ENCODE assay signal across 1 cellular context in genomic region chr12:54360717-54361456, GRCh38.
TF ChIP-seq lines count a peak whose summit lies in the region.

No MANE protein-coding gene starts in this region.

TF ChIP-seq in K562, 482 proteins besides CTCF, POLR2A, EP300 and RAD21 (continued from another document):
- TF ChIP-seq ZNF311 (CRISPR knock-in tag; IDR thresholded peaks at IDR 0.05) (no peak), ETV1 (tag; conservative IDR thresholded peaks at IDR 0.05; ENCODE audit: low read depth) (no peak), UBTF (IDR thresholded peaks at IDR 0.05; ENCODE audit: borderline replicate concordance in 1 of 2, low read depth in 2 of 2, low read length in 2 of 2) (0 out of 4 replicates have a peak, but pooled peaks of 1 of the 2 experiments have one; percentile 47), ZNF354B (CRISPR knock-in tag; IDR thresholded peaks at IDR 0.05) (no peak), GTF2E2 (tag; IDR thresholded peaks at IDR 0.05) (no peak), MXI1 (IDR thresholded peaks at IDR 0.05; ENCODE audit: low read depth, low read length) (no peak), TEAD4 (IDR thresholded peaks at IDR 0.05; ENCODE audit: low read length) (no peak; the same call in 1 of the 2 replicates), TEAD4 (CRISPR knock-in tag; IDR thresholded peaks at IDR 0.05; ENCODE audit: borderline replicate concordance) (no peak), BHLHE40 (IDR thresholded peaks at IDR 0.05; ENCODE audit: low read length) (peak; percentile 49; the same call in 1 of the 2 replicates), MNT (conservative IDR thresholded peaks at IDR 0.05) (peak; percentile 29 to 32; a peak in 2 of 4 replicates), KLF16 (IDR thresholded peaks at IDR 0.05) (peak; percentile 66), STAG1 (CRISPR knock-in tag; IDR thresholded peaks at IDR 0.05; ENCODE audit: borderline replicate concordance) (peak; percentile 97), E2F4 (CRISPR knock-in tag; IDR thresholded peaks at IDR 0.05; ENCODE audit: low read depth) (0 out of 2 replicates have a peak, but pooled peaks have one; percentile 39), CUX1 (CRISPR knock-in tag; IDR thresholded peaks at IDR 0.05) (no peak), SMARCA4 (IDR thresholded peaks at IDR 0.05) (0 out of 2 replicates have a peak, but pooled peaks have one; percentile 30), NBN (IDR thresholded peaks at IDR 0.05; ENCODE audit: low read depth) (peak; percentile 80), MCM5 (IDR thresholded peaks at IDR 0.05; ENCODE audit: low read depth) (no peak), ZNF449 (CRISPR knock-in tag; IDR thresholded peaks at IDR 0.05) (no peak), NR4A1 (CRISPR knock-in tag; IDR thresholded peaks at IDR 0.05) (no peak), NR4A1 (tag; IDR thresholded peaks at IDR 0.05) (no peak), SREBF2 (CRISPR knock-in tag; IDR thresholded peaks at IDR 0.05) (no peak), ZNF384 (IDR thresholded peaks at IDR 0.05; ENCODE audit: low read depth, low read length) (peak; percentile 55), ZBTB7A (IDR thresholded peaks at IDR 0.05; ENCODE audit: borderline replicate concordance, control insufficient read depth, low read depth, low read length) (peak; percentile 91), AFF1 (IDR thresholded peaks at IDR 0.05; ENCODE audit: low read depth in 1 of 2, partially characterized antibody in 2 of 2) (peak; percentile 30 to 68), SP1 (CRISPR knock-in tag; IDR thresholded peaks at IDR 0.05) (0 out of 2 replicates have a peak, but pooled peaks have one; percentile 54), CHD4 (IDR thresholded peaks at IDR 0.05; ENCODE audit: insufficient read depth, insufficient replicate concordance, low read depth, low read length, poor library complexity, severe bottlenecking) (no peak), ZNF12 (CRISPR knock-in tag; IDR thresholded peaks at IDR 0.05) (no peak)
TF ChIP-seq in K562: peak in this region for 64.
